Comparison of ENCODE assay signal across 1 cellular context in the genomic region with DNA sequence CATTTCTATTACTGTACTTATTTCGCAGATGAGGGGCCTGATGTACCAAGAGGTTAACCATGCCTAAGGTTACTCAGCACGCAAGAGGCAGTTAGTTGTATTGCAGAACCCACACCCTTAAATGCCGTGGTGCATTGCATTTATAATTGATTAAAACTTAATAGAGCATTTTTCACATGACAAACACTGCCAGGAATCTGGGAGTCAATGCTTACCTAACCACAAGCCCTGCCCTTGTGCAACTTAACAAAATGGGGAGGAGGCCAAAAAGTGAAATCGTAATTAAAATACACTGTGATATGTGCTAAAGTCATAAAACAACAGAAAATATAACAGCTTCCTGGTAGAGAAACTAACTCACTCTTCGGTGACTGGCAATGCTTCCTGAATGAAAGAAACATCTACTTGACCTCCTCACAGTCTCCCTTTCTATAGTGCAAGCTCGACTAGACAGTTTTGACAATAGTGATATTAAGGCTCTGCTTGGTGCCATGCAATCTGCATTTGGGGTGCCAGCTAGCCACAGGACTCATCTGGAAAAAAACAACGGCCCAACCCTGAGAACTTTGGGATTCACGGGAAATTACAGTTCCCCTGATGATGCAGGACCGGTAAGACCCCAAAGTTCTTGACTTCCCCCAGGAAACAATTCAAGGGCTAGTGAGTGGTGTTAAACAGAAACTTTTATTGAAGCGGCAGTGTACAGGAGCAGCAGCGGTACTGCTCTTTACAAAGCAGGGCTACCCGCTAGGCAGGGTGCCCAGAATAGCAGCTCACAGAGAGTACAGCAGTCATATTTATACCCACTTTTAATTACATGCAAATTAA.
TF ChIP-seq lines count a peak whose summit lies in the region.

No MANE protein-coding gene starts in this region.

TF ChIP-seq in IMR-90, 13 proteins besides CTCF, POLR2A, EP300 and RAD21 (continued from another document):
- TF ChIP-seq, protein P1, sequence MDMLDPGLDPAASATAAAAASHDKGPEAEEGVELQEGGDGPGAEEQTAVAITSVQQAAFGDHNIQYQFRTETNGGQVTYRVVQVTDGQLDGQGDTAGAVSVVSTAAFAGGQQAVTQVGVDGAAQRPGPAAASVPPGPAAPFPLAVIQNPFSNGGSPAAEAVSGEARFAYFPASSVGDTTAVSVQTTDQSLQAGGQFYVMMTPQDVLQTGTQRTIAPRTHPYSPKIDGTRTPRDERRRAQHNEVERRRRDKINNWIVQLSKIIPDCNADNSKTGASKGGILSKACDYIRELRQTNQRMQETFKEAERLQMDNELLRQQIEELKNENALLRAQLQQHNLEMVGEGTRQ (IDR thresholded peaks at IDR 0.05; ENCODE audit: low read depth, low read length) = no peak
- peak; percentile 39; the same call in 1 of the 2 replicates for TF ChIP-seq CEBPB (IDR thresholded peaks at IDR 0.05; ENCODE audit: low read depth, low read length)
- no peak for TF ChIP-seq SMC3 (IDR thresholded peaks at IDR 0.05; ENCODE audit: low read depth, low read length)
- TF ChIP-seq, protein P2, sequence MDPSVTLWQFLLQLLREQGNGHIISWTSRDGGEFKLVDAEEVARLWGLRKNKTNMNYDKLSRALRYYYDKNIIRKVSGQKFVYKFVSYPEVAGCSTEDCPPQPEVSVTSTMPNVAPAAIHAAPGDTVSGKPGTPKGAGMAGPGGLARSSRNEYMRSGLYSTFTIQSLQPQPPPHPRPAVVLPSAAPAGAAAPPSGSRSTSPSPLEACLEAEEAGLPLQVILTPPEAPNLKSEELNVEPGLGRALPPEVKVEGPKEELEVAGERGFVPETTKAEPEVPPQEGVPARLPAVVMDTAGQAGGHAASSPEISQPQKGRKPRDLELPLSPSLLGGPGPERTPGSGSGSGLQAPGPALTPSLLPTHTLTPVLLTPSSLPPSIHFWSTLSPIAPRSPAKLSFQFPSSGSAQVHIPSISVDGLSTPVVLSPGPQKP (IDR thresholded peaks at IDR 0.05; ENCODE audit: borderline replicate concordance, low read depth, low read length) = no peak
